Comparison of ENCODE assay signal across 1 cellular context in genomic region chr10:99297033-99297432, GRCh38.
TF ChIP-seq lines count a peak whose summit lies in the region.

No MANE protein-coding gene starts in this region.

TF ChIP-seq in H1, 55 proteins besides CTCF, POLR2A, EP300 and RAD21 (continued from another document):
- TF ChIP-seq TBP (IDR thresholded peaks at IDR 0.05; ENCODE audit: low read depth, low read length): no peak
- no peak for TF ChIP-seq SUZ12 (IDR thresholded peaks at IDR 0.05; ENCODE audit: low read length)
- TF ChIP-seq GTF2F1 (IDR thresholded peaks at IDR 0.05; ENCODE audit: borderline replicate concordance, low read depth, low read length): no peak
